Comparison of ENCODE assay signal across 15 cellular contexts in genomic region chr17:73197141-73197540, GRCh38. TPM values are rescaled to one million over a fixed set of nuclear protein-coding genes. Genes with fewer than 3 reads are reported as not detected.
DNase-seq lines count a peak whose midpoint lies in the region; ATAC-seq and TF ChIP-seq lines count a peak whose summit lies in the region.
"Had no signal": no experiment of that assay in that cellular context is flagged by ENCODE, and none has a peak within 500 bp of the region (broad histone marks: within the 10 kb centered on the region; RNA-seq: fewer than 3 reads in every experiment).

No MANE protein-coding gene starts in this region.

- 0 out of 4 replicates have a peak, but pooled peaks of 1 of the 2 experiments have one; percentile 25 for TF ChIP-seq CTCF in GM23338 (conservative IDR thresholded peaks at IDR 0.05; ENCODE audit: low read depth in 2 of 2)
- TF ChIP-seq CTCF in psoas muscle (IDR thresholded peaks at IDR 0.05) = no peak

- DNase-seq in activated T-cell treated with anti-CD3 and anti-CD28 coated beads, Interleukin-2, amount 50 U/mL, for 72 hours = no peak
- no peak for DNase-seq in activated T-cell treated with anti-CD3 and anti-CD28 coated beads for 4 hours
- DNase-seq in GM23338 (ENCODE audit: low spot score) = no peak
- DNase-seq in cerebellar cortex (ENCODE audit: low spot score) = peak; percentile 83
- no peak for DNase-seq in psoas muscle
- no peak for DNase-seq in erythroblast (lab: John Stamatoyannopoulos, UW)
- DNase-seq in kidney glomerular epithelial cell (lab: John Stamatoyannopoulos, UW) = no peak
- DNase-seq in left lobe of liver (ENCODE audit: low spot score) = no peak
- DNase-seq: DMS79 treated with DMSO at 0.1 percent for 48 hours, GM23248, Kasumi-1, PC-3 had no signal

- no peak for ATAC-seq in activated T-cell treated with anti-CD3 and anti-CD28 coated beads, Interleukin-2, amount 50 U/mL, for 72 hours (replicated peaks in 1 of 2)
- ATAC-seq in GM23338 (no peak), psoas muscle (no peak), left lobe of liver (no peak)
- ATAC-seq: PC-3 had no signal

- 66 to 75% (median 74%) methylated on average over 6 of the region's 6 CpGs for WGBS in psoas muscle, 3 donors

- H2AFZ ChIP-seq in GM23338 = no peak overlapping the region
- H2AFZ ChIP-seq: GM23248 had no signal

- H3K4me1 ChIP-seq in GM23338 (ENCODE audit: insufficient read depth) (peaks cover 5% of the 10 kb centered on the region), psoas muscle (peaks cover 18% of the 10 kb centered on the region)

- H3K9me3 ChIP-seq in psoas muscle = no peaks in the 10 kb centered on the region
- H3K9me3 ChIP-seq: BLaER1 had no signal

- no peaks in the 10 kb centered on the region; the same call in 1 of the 2 replicates for H3K79me2 ChIP-seq in GM23338 (replicated peaks; ENCODE audit: insufficient read depth)

- H3K4me3 Mint-ChIP-seq in activated T-cell treated with anti-CD3 and anti-CD28 coated beads, Interleukin-2, amount 50 U/mL, for 72 hours = no peak overlapping the region
- H3K4me3 Mint-ChIP-seq in GM23338 = no peak overlapping the region

- peaks cover 20 to 27% of the 10 kb centered on the region in 2 donors for H3K36me3 Mint-ChIP-seq in activated T-cell treated with anti-CD3 and anti-CD28 coated beads, Interleukin-2, amount 50 U/mL, for 72 hours (ENCODE audit: insufficient read depth in 2 of 2)
- peaks cover 58% of the 10 kb centered on the region for H3K36me3 Mint-ChIP-seq in GM23338 (ENCODE audit: low read depth)

- peak overlapping the region; percentile 7 for H3K27ac Mint-ChIP-seq in activated T-cell treated with anti-CD3 and anti-CD28 coated beads, Interleukin-2, amount 50 U/mL, for 72 hours
- H3K27ac Mint-ChIP-seq in GM23338 = no peak overlapping the region

- H3K4me1 Mint-ChIP-seq in activated T-cell treated with anti-CD3 and anti-CD28 coated beads, Interleukin-2, amount 50 U/mL, for 72 hours (ENCODE audit: low read depth) = peaks cover 22% of the 10 kb centered on the region
- H3K4me1 Mint-ChIP-seq in GM23338 = peaks cover 12% of the 10 kb centered on the region

- H3K36me3 ChIP-seq in GM23338 (ENCODE audit: insufficient read depth) (peaks cover 39% of the 10 kb centered on the region), psoas muscle (ENCODE audit: insufficient read depth in 1 of 2, low read depth in 1 of 2) (peaks cover 0 to 60% of the 10 kb centered on the region in 2 donors)

- no peaks in the 10 kb centered on the region for H3K27me3 Mint-ChIP-seq in activated T-cell treated with anti-CD3 and anti-CD28 coated beads, Interleukin-2, amount 50 U/mL, for 72 hours (ENCODE audit: low read depth)
- peaks cover 19% of the 10 kb centered on the region for H3K27me3 Mint-ChIP-seq in GM23338 (ENCODE audit: insufficient read depth, low read depth, poor library complexity)
- H3K27me3 Mint-ChIP-seq: IgD-negative memory B cell had no signal

- 0 out of 2 replicates have a peak, but pooled peaks cover 2% of the 10 kb centered on the region for H3F3A ChIP-seq in GM23338 (replicated peaks; ENCODE audit: low read depth)

- H3K27ac ChIP-seq in GM23338 (ENCODE audit: low read depth) (peak overlapping the region; percentile 72; the same call in 1 of the 2 replicates), psoas muscle (peak overlapping the region; percentile 46)
- H3K27ac ChIP-seq: BLaER1, GM23248, HL-60 had no signal

- no peak for TF ChIP-seq POLR2A in erythroblast (IDR thresholded peaks at IDR 0.05; ENCODE audit: low read length)

- no peaks in the 10 kb centered on the region for H3K9me3 Mint-ChIP-seq in activated T-cell treated with anti-CD3 and anti-CD28 coated beads, Interleukin-2, amount 50 U/mL, for 72 hours
- no peaks in the 10 kb centered on the region; the same call in 2 of the 3 replicates for H3K9me3 Mint-ChIP-seq in GM23338
- H3K9me3 Mint-ChIP-seq: IgD-negative memory B cell had no signal

- no peaks in the 10 kb centered on the region for H3K27me3 ChIP-seq in GM23338 (ENCODE audit: insufficient read depth)
- no peaks in the 10 kb centered on the region for H3K27me3 ChIP-seq in psoas muscle (ENCODE audit: insufficient read depth in 3 of 3, low read length in 2 of 3)
- H3K27me3 ChIP-seq: BLaER1 had no signal

- H3K4me3 ChIP-seq in GM23338 = no peak overlapping the region
- H3K4me3 ChIP-seq in psoas muscle = no peak overlapping the region
- H3K4me3 ChIP-seq: BLaER1, GM23248 had no signal

- no peak overlapping the region for H3K4me2 ChIP-seq in GM23338
- H3K4me2 ChIP-seq: BLaER1 had no signal

- no peaks in the 10 kb centered on the region for H3K9me2 ChIP-seq in GM23338 (ENCODE audit: insufficient read depth)

- peaks cover 20% of the 10 kb centered on the region for H4K20me1 ChIP-seq in GM23338 (replicated peaks; ENCODE audit: insufficient read depth)

- intact Hi-C loops in psoas muscle (cut with DNase I) = loop anchor here in 1 of 2 donors (2.0 kb wide), 1 partner anchor 34 kb away; no protein-coding TSS in a partner anchor

TF ChIP-seq in GM23338, 12 proteins besides CTCF, POLR2A, EP300 and RAD21 (continues in another document):
- TF ChIP-seq EZH2 (IDR thresholded peaks at IDR 0.05; ENCODE audit: low read depth, unreplicated experiment) (no peak), CREB1 (CRISPR knock-in tag; IDR thresholded peaks at IDR 0.05; ENCODE audit: low read depth) (no peak), ZNF114 (CRISPR knock-in tag; IDR thresholded peaks at IDR 0.05) (no peak), POLR2AphosphoS5 (IDR thresholded peaks at IDR 0.05; ENCODE audit: low read depth) (no peak), REST (IDR thresholded peaks at IDR 0.05; ENCODE audit: unreplicated experiment) (no peak), ZNF331 (CRISPR knock-in tag; IDR thresholded peaks at IDR 0.05; ENCODE audit: low read depth) (no peak), ETS1 (IDR thresholded peaks at IDR 0.05) (no peak)

RNA-seq across cellular contexts. Expression of gene COG1, which starts 4.3 kb away (rescaled TPM):
- total RNA-seq in activated T-cell treated with anti-CD3 and anti-CD28 coated beads, Interleukin-2, amount 50 U/mL, for 72 hours = 10 to 100 TPM; 36.2 to 37.1 TPM
- total RNA-seq in GM23338 (2014; rRNA removed; shearing (Covaris generic)) = 11.9 and 15.0 TPM in 2 replicates
- polyA plus RNA-seq in GM23338 (2016; fragmentation: Nextera tagmentation; extraction: Ambion mirVana) (25.5 and 26.1 TPM in 2 replicates), psoas muscle (10 to 100 TPM; 28.9 to 53.8 (median 32.3) TPM)
- total RNA-seq in psoas muscle (10 to 100 TPM; 38.8 to 61.9 (median 51.7) TPM), left lobe of liver (20.1 TPM)

RNA-seq across cellular contexts. Expression of gene SSTR2, which starts 32.3 kb away (rescaled TPM):
- under 1 TPM; 0.29 to 0.32 TPM for total RNA-seq in activated T-cell treated with anti-CD3 and anti-CD28 coated beads, Interleukin-2, amount 50 U/mL, for 72 hours
- 1.7 and 1.8 TPM in 2 replicates for total RNA-seq in GM23338 (2014; rRNA removed; shearing (Covaris generic))
- polyA plus RNA-seq in GM23338 (2016; fragmentation: Nextera tagmentation; extraction: Ambion mirVana) = 1.1 and 1.4 TPM in 2 replicates
- 1 to 10 TPM in 1 of 4 donors, under 1 TPM in 3; 0.19 to 1.0 (median 0.43) TPM for total RNA-seq in psoas muscle
- polyA plus RNA-seq in psoas muscle = under 1 TPM; 0.04 to 0.27 (median 0.23) TPM
- total RNA-seq in left lobe of liver = 0.70 TPM
- total RNA-seq: GM23248, PC-3 had no signal
- polyA plus RNA-seq: IgD-negative memory B cell had no signal
